In the genomic region with DNA sequence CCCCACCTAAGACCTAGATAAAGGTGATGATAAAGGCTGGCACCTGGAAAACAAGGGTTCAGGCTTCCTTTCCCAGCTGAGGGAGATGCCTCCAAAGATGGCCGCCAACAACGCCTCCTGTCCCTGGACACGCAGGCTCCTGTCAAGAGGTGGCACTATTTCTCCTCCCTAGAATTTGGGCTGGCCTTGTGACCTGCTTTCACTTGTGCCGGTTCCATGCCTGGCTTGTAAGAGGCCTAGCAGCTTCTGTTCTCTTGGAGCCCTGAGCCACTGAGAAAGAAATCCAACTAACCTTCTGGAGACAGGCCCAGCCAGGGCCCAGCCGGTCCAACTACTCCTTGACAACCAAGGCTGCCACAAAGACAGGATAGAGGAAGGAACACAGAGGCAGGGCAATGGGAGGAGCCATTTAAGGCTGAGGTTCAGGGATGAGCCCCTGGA, we compare ENCODE assay signal across 8 cellular contexts.
A peak's percentile ranks its signal among the peaks of the same experiment; 100 is the strongest.
DNase-seq lines count a peak whose midpoint lies in the region; ATAC-seq and TF ChIP-seq lines count a peak whose summit lies in the region.

No MANE protein-coding gene starts in this region.

- H3K9me3 Mint-ChIP-seq in HFFc6, result no peaks in the 10 kb centered on the region
- no peaks in the 10 kb centered on the region for H3K9me3 Mint-ChIP-seq in activated naive CD4-positive, alpha-beta T cell treated with anti-CD3 and anti-CD28 coated beads, Interleukin-2, amount 50 U/mL, for 72 hours

- no peak overlapping the region for H3K4me3 Mint-ChIP-seq in HFFc6

- H3K9me3 ChIP-seq in BE2C, result no peaks in the 10 kb centered on the region
- no peaks in the 10 kb centered on the region for H3K9me3 ChIP-seq in prostate gland

- H3K27ac ChIP-seq in RWPE1, result no peak overlapping the region
- peak overlapping the region in 1 of 2 donors; percentile 35 for H3K27ac ChIP-seq in prostate gland

- H3K27me3 ChIP-seq in BE2C (no peaks in the 10 kb centered on the region), prostate gland (replicated peaks; ENCODE audit: insufficient read depth) (no peaks in the 10 kb centered on the region)

- no peak overlapping the region for H3K4me3 ChIP-seq in BE2C (ENCODE audit: low read depth, low read length)
- H3K4me3 ChIP-seq in prostate gland, result no peak overlapping the region

- CTCF ChIA-PET in RWPE1 (lab: Yijun Ruan, JAX), result interaction anchor here (0.6 to 1.7 kb wide), 6 partner anchors 135 to 189 kb away, joined by 3 to 19 read pairs (median 3); no protein-coding TSS in a partner anchor

- peaks cover 14% of the 10 kb centered on the region; the same call in 1 of the 2 replicates for H3K27me3 Mint-ChIP-seq in HFFc6 (ENCODE audit: insufficient read depth)

- POLR2A ChIA-PET in RWPE1 (lab: Yijun Ruan, JAX; ENCODE audit: low non-redundant PET), result interaction anchor here (0.6 kb wide), 1 partner anchor 13 kb away, joined by 3 read pairs; no protein-coding TSS in a partner anchor

- intact Hi-C loops in Right ventricle myocardium superior (cut with DNase I), result loop anchor here (5.0 to 10.0 kb wide), 2 partner anchors 134 to 191 kb away; no protein-coding TSS in a partner anchor
- intact Hi-C loops in prostate gland (cut with DNase I), result loop anchor here (5.0 kb wide), 2 partner anchors 134 to 199 kb away; no protein-coding TSS in a partner anchor

- H3K4me1 ChIP-seq in BE2C (no peaks in the 10 kb centered on the region), prostate gland (replicated peaks) (no peaks in the 10 kb centered on the region)

- TF ChIP-seq CTCF in BE2C (IDR thresholded peaks at IDR 0.05; ENCODE audit: low read depth, low read length) (peak; percentile 62), HFFc6 (IDR thresholded peaks at IDR 0.05) (peak; percentile 74), RWPE1 (conservative IDR thresholded peaks at IDR 0.05; ENCODE audit: low read depth) (peak; percentile 31; the same call in 1 of the 2 replicates), prostate gland (IDR thresholded peaks at IDR 0.05) (peak in 3 of 4 experiments; percentile 26 to 56 (median 48))

- TF ChIP-seq POLR2A in prostate gland (IDR thresholded peaks at IDR 0.05), result no peak

- no peaks in the 10 kb centered on the region for H3K36me3 ChIP-seq in BE2C
- H3K36me3 ChIP-seq in prostate gland, result no peaks in the 10 kb centered on the region

- WGBS in prostate gland, result 56% methylated on average over 5 of the region's 5 CpGs

- no peaks in the 10 kb centered on the region for H3K4me1 Mint-ChIP-seq in HFFc6 (ENCODE audit: low read depth)

- peak; percentile 91 to 94 for ATAC-seq in activated naive CD4-positive, alpha-beta T cell treated with anti-CD3 and anti-CD28 coated beads, Interleukin-2, amount 50 U/mL, for 72 hours
- ATAC-seq in Right ventricle myocardium superior (ENCODE audit: poor library complexity), result peak; percentile 96
- no peak for ATAC-seq in HG03457 (IDR thresholded peaks at IDR 0.05; ENCODE audit: unreplicated experiment)
- no peak for ATAC-seq in GM18858 (IDR thresholded peaks at IDR 0.05; ENCODE audit: unreplicated experiment)

- peak overlapping the region; percentile 42; the same call in 1 of the 2 replicates for H3K27ac Mint-ChIP-seq in HFFc6
- H3K27ac Mint-ChIP-seq in activated naive CD4-positive, alpha-beta T cell treated with anti-CD3 and anti-CD28 coated beads, Interleukin-2, amount 50 U/mL, for 72 hours, result peak overlapping the region; percentile 40 to 85

- DNase-seq in BE2C (peak; percentile 54), HFFc6 (peak; percentile 69), RWPE1 (ENCODE audit: low spot score) (peak; percentile 53), Right ventricle myocardium superior (peak; percentile 70), prostate gland (ENCODE audit: low spot score) (peak; percentile 46)
- DNase-seq in activated naive CD4-positive, alpha-beta T cell treated with anti-CD3 and anti-CD28 coated beads, Interleukin-2, amount 50 U/mL, for 72 hours (ENCODE audit: low spot score in 2 of 2), result peak; percentile 56 to 64

- no peaks in the 10 kb centered on the region for H3K36me3 Mint-ChIP-seq in HFFc6 (ENCODE audit: low read depth)
- H3K36me3 Mint-ChIP-seq in activated naive CD4-positive, alpha-beta T cell treated with anti-CD3 and anti-CD28 coated beads, Interleukin-2, amount 50 U/mL, for 72 hours, result no peaks in the 10 kb centered on the region

Comparison
In these comparisons a context has a peak if more than half of its experiments do, and no peak if none do; other contexts are left out.
1. ATAC-seq: peak in activated naive CD4-positive, alpha-beta T cell treated with anti-CD3 and anti-CD28 coated beads, Interleukin-2, amount 50 U/mL, for 72 hours (2 of 2) and Right ventricle myocardium superior (single experiment); none in HG03457 (single experiment) and GM18858 (single experiment).
2. Peak in every context shown above with its lines, with median percentiles within 50 percentile points of each other: DNase-seq and CTCF ChIP-seq.